Comparison of ENCODE assay signal across 5 cellular contexts in genomic region chr3:98559769-98560168, GRCh38. TPM values are rescaled to one million over a fixed set of nuclear protein-coding genes. Genes with fewer than 3 reads are reported as not detected.
"Had no signal": no experiment of that assay in that cellular context is flagged by ENCODE, and none has a peak within 500 bp of the region (broad histone marks: within the 10 kb centered on the region; RNA-seq: fewer than 3 reads in every experiment).

No MANE protein-coding gene starts in this region.

RNA-seq across cellular contexts. Expression of gene GPR15, which starts 28.0 kb away (rescaled TPM):
- total RNA-seq: ascending aorta, bronchial epithelial cell, cardiac muscle cell, chondrocyte, WTC11 had no signal
- polyA plus RNA-seq: cardiac muscle cell had no signal
